ENCODE assay signal across 1 cellular context in the genomic region with DNA sequence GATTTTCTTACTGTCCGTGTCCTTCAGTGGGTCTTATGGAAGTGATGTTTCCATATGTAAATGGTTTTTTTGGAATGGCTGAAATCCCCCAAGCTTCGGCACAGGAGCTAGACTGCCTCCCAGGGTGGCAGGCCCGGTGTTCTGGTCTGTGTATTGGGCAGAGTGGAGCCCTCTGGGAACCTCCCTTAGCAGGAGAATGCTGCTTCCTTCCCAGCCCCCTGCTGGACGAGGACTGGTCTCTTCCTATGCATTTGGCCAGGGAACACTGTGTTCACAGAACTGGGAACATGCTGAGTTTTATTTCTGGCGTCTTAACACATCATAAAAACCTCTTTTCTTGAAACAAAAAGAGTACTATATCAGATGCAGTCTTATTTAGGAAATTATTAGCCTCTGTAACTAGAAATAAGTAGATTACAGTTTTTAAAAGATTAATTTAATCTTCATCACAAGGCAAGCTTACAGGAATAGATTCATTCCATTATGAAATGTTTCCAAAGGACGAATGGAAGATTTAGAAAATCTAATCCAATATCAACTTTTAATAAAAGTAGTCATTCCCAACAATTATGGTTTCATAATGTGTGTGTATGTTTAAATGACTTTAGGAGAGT.
TF ChIP-seq lines count a peak whose summit lies in the region.

No MANE protein-coding gene starts in this region.

TF ChIP-seq in K562, 482 proteins besides CTCF, POLR2A, EP300 and RAD21 (continued from another document and continues in another):
- TF ChIP-seq, protein P1, sequence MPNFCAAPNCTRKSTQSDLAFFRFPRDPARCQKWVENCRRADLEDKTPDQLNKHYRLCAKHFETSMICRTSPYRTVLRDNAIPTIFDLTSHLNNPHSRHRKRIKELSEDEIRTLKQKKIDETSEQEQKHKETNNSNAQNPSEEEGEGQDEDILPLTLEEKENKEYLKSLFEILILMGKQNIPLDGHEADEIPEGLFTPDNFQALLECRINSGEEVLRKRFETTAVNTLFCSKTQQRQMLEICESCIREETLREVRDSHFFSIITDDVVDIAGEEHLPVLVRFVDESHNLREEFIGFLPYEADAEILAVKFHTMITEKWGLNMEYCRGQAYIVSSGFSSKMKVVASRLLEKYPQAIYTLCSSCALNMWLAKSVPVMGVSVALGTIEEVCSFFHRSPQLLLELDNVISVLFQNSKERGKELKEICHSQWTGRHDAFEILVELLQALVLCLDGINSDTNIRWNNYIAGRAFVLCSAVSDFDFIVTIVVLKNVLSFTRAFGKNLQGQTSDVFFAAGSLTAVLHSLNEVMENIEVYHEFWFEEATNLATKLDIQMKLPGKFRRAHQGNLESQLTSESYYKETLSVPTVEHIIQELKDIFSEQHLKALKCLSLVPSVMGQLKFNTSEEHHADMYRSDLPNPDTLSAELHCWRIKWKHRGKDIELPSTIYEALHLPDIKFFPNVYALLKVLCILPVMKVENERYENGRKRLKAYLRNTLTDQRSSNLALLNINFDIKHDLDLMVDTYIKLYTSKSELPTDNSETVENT (CRISPR knock-in tag; IDR thresholded peaks at IDR 0.05), result no peak
- no peak for TF ChIP-seq ADNP (tag; IDR thresholded peaks at IDR 0.05)
- TF ChIP-seq EGR1 (conservative IDR thresholded peaks at IDR 0.05), result no peak
- TF ChIP-seq, protein P2, sequence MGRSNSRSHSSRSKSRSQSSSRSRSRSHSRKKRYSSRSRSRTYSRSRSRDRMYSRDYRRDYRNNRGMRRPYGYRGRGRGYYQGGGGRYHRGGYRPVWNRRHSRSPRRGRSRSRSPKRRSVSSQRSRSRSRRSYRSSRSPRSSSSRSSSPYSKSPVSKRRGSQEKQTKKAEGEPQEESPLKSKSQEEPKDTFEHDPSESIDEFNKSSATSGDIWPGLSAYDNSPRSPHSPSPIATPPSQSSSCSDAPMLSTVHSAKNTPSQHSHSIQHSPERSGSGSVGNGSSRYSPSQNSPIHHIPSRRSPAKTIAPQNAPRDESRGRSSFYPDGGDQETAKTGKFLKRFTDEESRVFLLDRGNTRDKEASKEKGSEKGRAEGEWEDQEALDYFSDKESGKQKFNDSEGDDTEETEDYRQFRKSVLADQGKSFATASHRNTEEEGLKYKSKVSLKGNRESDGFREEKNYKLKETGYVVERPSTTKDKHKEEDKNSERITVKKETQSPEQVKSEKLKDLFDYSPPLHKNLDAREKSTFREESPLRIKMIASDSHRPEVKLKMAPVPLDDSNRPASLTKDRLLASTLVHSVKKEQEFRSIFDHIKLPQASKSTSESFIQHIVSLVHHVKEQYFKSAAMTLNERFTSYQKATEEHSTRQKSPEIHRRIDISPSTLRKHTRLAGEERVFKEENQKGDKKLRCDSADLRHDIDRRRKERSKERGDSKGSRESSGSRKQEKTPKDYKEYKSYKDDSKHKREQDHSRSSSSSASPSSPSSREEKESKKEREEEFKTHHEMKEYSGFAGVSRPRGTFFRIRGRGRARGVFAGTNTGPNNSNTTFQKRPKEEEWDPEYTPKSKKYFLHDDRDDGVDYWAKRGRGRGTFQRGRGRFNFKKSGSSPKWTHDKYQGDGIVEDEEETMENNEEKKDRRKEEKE (IDR thresholded peaks at IDR 0.05; ENCODE audit: borderline replicate concordance in 1 of 2, control insufficient read depth in 1 of 2, low read depth in 2 of 2, low read length in 1 of 2), result peak in 1 of 2 experiments; percentile 15; a peak in 1 of 4 replicates
- TF ChIP-seq RBM17 (IDR thresholded peaks at IDR 0.05; ENCODE audit: borderline replicate concordance, low read depth, low read length), result no peak
- no peak for TF ChIP-seq NFIC (IDR thresholded peaks at IDR 0.05)
- no peak for TF ChIP-seq STAT5A (IDR thresholded peaks at IDR 0.05; ENCODE audit: borderline replicate concordance, low read length)
- TF ChIP-seq, protein P3, sequence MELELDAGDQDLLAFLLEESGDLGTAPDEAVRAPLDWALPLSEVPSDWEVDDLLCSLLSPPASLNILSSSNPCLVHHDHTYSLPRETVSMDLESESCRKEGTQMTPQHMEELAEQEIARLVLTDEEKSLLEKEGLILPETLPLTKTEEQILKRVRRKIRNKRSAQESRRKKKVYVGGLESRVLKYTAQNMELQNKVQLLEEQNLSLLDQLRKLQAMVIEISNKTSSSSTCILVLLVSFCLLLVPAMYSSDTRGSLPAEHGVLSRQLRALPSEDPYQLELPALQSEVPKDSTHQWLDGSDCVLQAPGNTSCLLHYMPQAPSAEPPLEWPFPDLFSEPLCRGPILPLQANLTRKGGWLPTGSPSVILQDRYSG (tag; conservative IDR thresholded peaks at IDR 0.05; ENCODE audit: low read depth), result no peak
- TF ChIP-seq CUX1 (CRISPR knock-in tag; IDR thresholded peaks at IDR 0.05), result no peak
- TF ChIP-seq ARID3B (CRISPR knock-in tag; IDR thresholded peaks at IDR 0.05; ENCODE audit: borderline replicate concordance), result no peak
- 0 out of 2 replicates have a peak, but pooled peaks have one; percentile 23 for TF ChIP-seq ESRRA (IDR thresholded peaks at IDR 0.05; ENCODE audit: borderline replicate concordance, low read depth)
- TF ChIP-seq ZBTB7A (IDR thresholded peaks at IDR 0.05; ENCODE audit: borderline replicate concordance, control insufficient read depth, low read depth, low read length), result no peak
- peak; percentile 15; the same call in 1 of the 2 replicates for TF ChIP-seq CXXC5 (CRISPR knock-in tag; IDR thresholded peaks at IDR 0.05)
- TF ChIP-seq HMG20A (CRISPR knock-in tag; conservative IDR thresholded peaks at IDR 0.05), result no peak
- no peak for TF ChIP-seq ZNF280B (CRISPR knock-in tag; IDR thresholded peaks at IDR 0.05)
- TF ChIP-seq SMC3 (conservative IDR thresholded peaks at IDR 0.05; ENCODE audit: insufficient read depth, low read depth, low read length), result peak; percentile 38; the same call in 1 of the 2 replicates
- TF ChIP-seq ZNF398 (CRISPR knock-in tag; IDR thresholded peaks at IDR 0.05), result no peak
- no peak for TF ChIP-seq ZNF263 (CRISPR knock-in tag; IDR thresholded peaks at IDR 0.05; ENCODE audit: borderline replicate concordance)
- no peak for TF ChIP-seq POLR2H (tag; IDR thresholded peaks at IDR 0.05; ENCODE audit: low read depth)
- no peak for TF ChIP-seq ZNF23 (CRISPR knock-in tag; IDR thresholded peaks at IDR 0.05)
- TF ChIP-seq DNMT1 (IDR thresholded peaks at IDR 0.05), result no peak
- TF ChIP-seq E2F1 (CRISPR knock-in tag; IDR thresholded peaks at IDR 0.05), result no peak
- TF ChIP-seq, protein P4, sequence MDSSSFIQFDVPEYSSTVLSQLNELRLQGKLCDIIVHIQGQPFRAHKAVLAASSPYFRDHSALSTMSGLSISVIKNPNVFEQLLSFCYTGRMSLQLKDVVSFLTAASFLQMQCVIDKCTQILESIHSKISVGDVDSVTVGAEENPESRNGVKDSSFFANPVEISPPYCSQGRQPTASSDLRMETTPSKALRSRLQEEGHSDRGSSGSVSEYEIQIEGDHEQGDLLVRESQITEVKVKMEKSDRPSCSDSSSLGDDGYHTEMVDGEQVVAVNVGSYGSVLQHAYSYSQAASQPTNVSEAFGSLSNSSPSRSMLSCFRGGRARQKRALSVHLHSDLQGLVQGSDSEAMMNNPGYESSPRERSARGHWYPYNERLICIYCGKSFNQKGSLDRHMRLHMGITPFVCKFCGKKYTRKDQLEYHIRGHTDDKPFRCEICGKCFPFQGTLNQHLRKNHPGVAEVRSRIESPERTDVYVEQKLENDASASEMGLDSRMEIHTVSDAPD (CRISPR knock-in tag; IDR thresholded peaks at IDR 0.05), result no peak
- no peak for TF ChIP-seq SMAD2 (IDR thresholded peaks at IDR 0.05; ENCODE audit: low read depth, low read length)
- TF ChIP-seq MYBL2 (IDR thresholded peaks at IDR 0.05; ENCODE audit: low read depth), result no peak
- no peak for TF ChIP-seq MYBL2 (CRISPR knock-in tag; IDR thresholded peaks at IDR 0.05; ENCODE audit: borderline replicate concordance)
- 0 out of 4 replicates have a peak, but pooled peaks of 1 of the 2 experiments have one; percentile 28 for TF ChIP-seq RCOR1 (IDR thresholded peaks at IDR 0.05; ENCODE audit: borderline replicate concordance in 1 of 2, low read depth in 2 of 2, low read length in 2 of 2)
- TF ChIP-seq SOX6 (IDR thresholded peaks at IDR 0.05), result no peak
- no peak for TF ChIP-seq PTTG1 (tag; IDR thresholded peaks at IDR 0.05; ENCODE audit: low read depth)
- peak in 1 of 2 experiments; percentile 37; a peak in 1 of 4 replicates for TF ChIP-seq SRF (CRISPR knock-in tag; IDR thresholded peaks at IDR 0.05)
- no peak for TF ChIP-seq TSC22D4 (tag; IDR thresholded peaks at IDR 0.05)
- no peak for TF ChIP-seq NR2C1 (IDR thresholded peaks at IDR 0.05)
- TF ChIP-seq NR2C1 (tag; IDR thresholded peaks at IDR 0.05), result no peak
- TF ChIP-seq PRPF4 (IDR thresholded peaks at IDR 0.05; ENCODE audit: insufficient read depth, low read depth, low read length, poor library complexity, severe bottlenecking), result no peak
- peak; percentile 18 to 34; a peak in 1 of 4 replicates for TF ChIP-seq KDM1A (IDR thresholded peaks at IDR 0.05)
- 0 out of 2 replicates have a peak, but pooled peaks have one; percentile 15 for TF ChIP-seq BACH1 (tag; IDR thresholded peaks at IDR 0.05)
- 0 out of 2 replicates have a peak, but pooled peaks have one; percentile 15 for TF ChIP-seq ETV1 (tag; conservative IDR thresholded peaks at IDR 0.05; ENCODE audit: low read depth)
